In genomic region chr13:112074139-112074710, GRCh38 we compare ENCODE assay signal across 15 cellular contexts. TPM values are rescaled to one million over a fixed set of nuclear protein-coding genes. Genes with fewer than 3 reads are reported as not detected.
DNase-seq lines count a peak whose midpoint lies in the region; ATAC-seq and TF ChIP-seq lines count a peak whose summit lies in the region.
"Had no signal": no experiment of that assay in that cellular context is flagged by ENCODE, and none has a peak within 500 bp of the region (broad histone marks: within the 10 kb centered on the region; RNA-seq: fewer than 3 reads in every experiment).

No MANE protein-coding gene starts in this region.

- DNase-seq in activated naive CD8-positive, alpha-beta T cell treated with anti-CD3 and anti-CD28 coated beads, Interleukin-2, amount 10 ng/mL, durations not matched to agents 7 days and 5 days, result no peak
- DNase-seq in activated naive CD8-positive, alpha-beta T cell treated with anti-CD3 and anti-CD28 coated beads for 36 hours, result no peak
- DNase-seq in NCI-H748 treated with DMSO at 0.1 percent for 48 hours (lab: John Stamatoyannopoulos, UW) (peak; percentile 58), hepatocyte (ENCODE audit: low spot score) (no peak), psoas muscle (no peak), DMS 273 treated with DMSO at 0.1 percent for 48 hours (lab: John Stamatoyannopoulos, UW) (no peak)
- DNase-seq in stimulated activated naive B cell treated with anti-CD40 and anti-IgM and Interleukin-4, amounts not matched to agents 10 μg/mL and 1 μg/mL and 100 μg/mL, for 72 hours, result no peak
- DNase-seq: KG1; SIG-M5; stimulated activated CD4-positive, alpha-beta T cell treated with anti-CD3 and anti-CD28 coated beads, Interleukin-2, amount 100 ng/mL, for 24 hours; T1000 had no signal

- H3K27me3 ChIP-seq in hepatocyte, result peaks cover 97% of the 10 kb centered on the region
- H3K27me3 ChIP-seq in psoas muscle (ENCODE audit: insufficient read depth in 3 of 3, low read length in 2 of 3), result peaks cover 3 to 95% (median 33%) of the 10 kb centered on the region in 3 donors

- H3K9me2 ChIP-seq in hepatocyte (replicated peaks; ENCODE audit: insufficient read depth), result no peaks in the 10 kb centered on the region

- peaks cover 60% of the 10 kb centered on the region for H3K27me3 Mint-ChIP-seq in activated naive CD8-positive, alpha-beta T cell treated with anti-CD3 and anti-CD28 coated beads, Interleukin-2, amount 10 ng/mL, durations not matched to agents 7 days and 5 days
- peaks cover 85% of the 10 kb centered on the region for H3K27me3 Mint-ChIP-seq in activated naive CD8-positive, alpha-beta T cell treated with anti-CD3 and anti-CD28 coated beads for 36 hours
- peaks cover 66 to 68% of the 10 kb centered on the region in 2 donors for H3K27me3 Mint-ChIP-seq in stimulated activated naive B cell treated with anti-CD40 and anti-IgM and Interleukin-4, amounts not matched to agents 10 μg/mL and 1 μg/mL and 100 μg/mL, for 72 hours

- H3K9me3 Mint-ChIP-seq in activated naive CD8-positive, alpha-beta T cell treated with anti-CD3 and anti-CD28 coated beads, Interleukin-2, amount 10 ng/mL, durations not matched to agents 7 days and 5 days, result peaks cover 6% of the 10 kb centered on the region
- peaks cover 14% of the 10 kb centered on the region for H3K9me3 Mint-ChIP-seq in activated naive CD8-positive, alpha-beta T cell treated with anti-CD3 and anti-CD28 coated beads for 36 hours
- H3K9me3 Mint-ChIP-seq in stimulated activated naive B cell treated with anti-CD40 and anti-IgM and Interleukin-4, amounts not matched to agents 10 μg/mL and 1 μg/mL and 100 μg/mL, for 72 hours, result no peaks in the 10 kb centered on the region
- H3K9me3 Mint-ChIP-seq: activated T-helper 17 cell treated with anti-CD3 and anti-CD28 coated beads, Interleukin-2, amount 50 U/mL, for 72 hours had no signal

- no peaks in the 10 kb centered on the region for H3K9me3 ChIP-seq in hepatocyte (ENCODE audit: low read depth)
- no peaks in the 10 kb centered on the region for H3K9me3 ChIP-seq in psoas muscle
- H3K9me3 ChIP-seq: tibial artery had no signal

- no peaks in the 10 kb centered on the region for H3K36me3 ChIP-seq in hepatocyte (replicated peaks; ENCODE audit: insufficient read depth, low read depth)
- no peaks in the 10 kb centered on the region for H3K36me3 ChIP-seq in psoas muscle (ENCODE audit: insufficient read depth in 1 of 2, low read depth in 1 of 2)
- H3K36me3 ChIP-seq: tibial artery had no signal

- peaks cover 5% of the 10 kb centered on the region for H3K4me1 ChIP-seq in hepatocyte (ENCODE audit: insufficient read depth)
- H3K4me1 ChIP-seq in psoas muscle, result no peaks in the 10 kb centered on the region

- H3K79me2 ChIP-seq in hepatocyte, result no peaks in the 10 kb centered on the region

- H4K20me1 ChIP-seq in hepatocyte (ENCODE audit: insufficient read depth, poor library complexity, severe bottlenecking), result no peaks in the 10 kb centered on the region

- H3K4me1 Mint-ChIP-seq in activated naive CD8-positive, alpha-beta T cell treated with anti-CD3 and anti-CD28 coated beads, Interleukin-2, amount 10 ng/mL, durations not matched to agents 7 days and 5 days, result no peaks in the 10 kb centered on the region
- peaks cover 3% of the 10 kb centered on the region for H3K4me1 Mint-ChIP-seq in activated naive CD8-positive, alpha-beta T cell treated with anti-CD3 and anti-CD28 coated beads for 36 hours
- H3K4me1 Mint-ChIP-seq in stimulated activated naive B cell treated with anti-CD40 and anti-IgM and Interleukin-4, amounts not matched to agents 10 μg/mL and 1 μg/mL and 100 μg/mL, for 72 hours, result peaks cover 2 to 6% of the 10 kb centered on the region in 2 donors
- H3K4me1 Mint-ChIP-seq: activated T-helper 17 cell treated with anti-CD3 and anti-CD28 coated beads, Interleukin-2, amount 50 U/mL, for 72 hours had no signal

- H3K27ac ChIP-seq in hepatocyte, result no peak overlapping the region
- no peak overlapping the region for H3K27ac ChIP-seq in psoas muscle
- H3K27ac ChIP-seq: HL-60, tibial artery had no signal

- H3K4me3 ChIP-seq in hepatocyte (no peak overlapping the region), psoas muscle (no peak overlapping the region)
- H3K4me3 ChIP-seq: tibial artery had no signal

- no peak for ATAC-seq in activated naive CD8-positive, alpha-beta T cell treated with anti-CD3 and anti-CD28 coated beads, Interleukin-2, amount 10 ng/mL, durations not matched to agents 7 days and 5 days (ENCODE audit: low read depth)
- ATAC-seq in stimulated activated naive B cell treated with anti-CD40 and anti-IgM and Interleukin-4, amounts not matched to agents 10 μg/mL and 1 μg/mL and 100 μg/mL, for 72 hours (replicated peaks), result no peak
- ATAC-seq in psoas muscle (no peak), HG03159 (IDR thresholded peaks at IDR 0.05; ENCODE audit: unreplicated experiment) (no peak)
- ATAC-seq: activated T-helper 17 cell treated with anti-CD3 and anti-CD28 coated beads, Interleukin-2, amount 50 U/mL, for 72 hours had no signal

- TF ChIP-seq CTCF in hepatocyte (IDR thresholded peaks at IDR 0.05; ENCODE audit: poor library complexity) (no peak), psoas muscle (IDR thresholded peaks at IDR 0.05) (no peak)

- peak overlapping the region; percentile 70 for H3K4me2 ChIP-seq in hepatocyte

- peaks cover 4% of the 10 kb centered on the region for H3K36me3 Mint-ChIP-seq in activated naive CD8-positive, alpha-beta T cell treated with anti-CD3 and anti-CD28 coated beads, Interleukin-2, amount 10 ng/mL, durations not matched to agents 7 days and 5 days
- H3K36me3 Mint-ChIP-seq in activated naive CD8-positive, alpha-beta T cell treated with anti-CD3 and anti-CD28 coated beads for 36 hours, result peaks cover 15% of the 10 kb centered on the region
- H3K36me3 Mint-ChIP-seq in stimulated activated naive B cell treated with anti-CD40 and anti-IgM and Interleukin-4, amounts not matched to agents 10 μg/mL and 1 μg/mL and 100 μg/mL, for 72 hours, result peaks cover 3 to 9% of the 10 kb centered on the region in 2 donors

- 4% methylated on average over 16 of the region's 16 CpGs for WGBS in hepatocyte (ENCODE audit: low lambda C conversion rate, missing lambda C conversion rate)
- 16 to 17% (median 17%) methylated on average over 16 of the region's 16 CpGs for WGBS in psoas muscle, 3 donors

- peak overlapping the region; percentile 51 for H3K27ac Mint-ChIP-seq in activated naive CD8-positive, alpha-beta T cell treated with anti-CD3 and anti-CD28 coated beads, Interleukin-2, amount 10 ng/mL, durations not matched to agents 7 days and 5 days
- no peak overlapping the region for H3K27ac Mint-ChIP-seq in activated naive CD8-positive, alpha-beta T cell treated with anti-CD3 and anti-CD28 coated beads for 36 hours
- H3K27ac Mint-ChIP-seq in stimulated activated naive B cell treated with anti-CD40 and anti-IgM and Interleukin-4, amounts not matched to agents 10 μg/mL and 1 μg/mL and 100 μg/mL, for 72 hours, result peak overlapping the region; percentile 75
- H3K27ac Mint-ChIP-seq: activated T-helper 17 cell treated with anti-CD3 and anti-CD28 coated beads, Interleukin-2, amount 50 U/mL, for 72 hours had no signal

- H3K4me3 Mint-ChIP-seq in activated naive CD8-positive, alpha-beta T cell treated with anti-CD3 and anti-CD28 coated beads, Interleukin-2, amount 10 ng/mL, durations not matched to agents 7 days and 5 days, result no peak overlapping the region
- H3K4me3 Mint-ChIP-seq in activated naive CD8-positive, alpha-beta T cell treated with anti-CD3 and anti-CD28 coated beads for 36 hours, result no peak overlapping the region
- H3K4me3 Mint-ChIP-seq in stimulated activated naive B cell treated with anti-CD40 and anti-IgM and Interleukin-4, amounts not matched to agents 10 μg/mL and 1 μg/mL and 100 μg/mL, for 72 hours, result peak overlapping the region in 1 of 2 donors; percentile 44
- H3K4me3 Mint-ChIP-seq: activated T-helper 17 cell treated with anti-CD3 and anti-CD28 coated beads, Interleukin-2, amount 50 U/mL, for 72 hours had no signal

- POLR2A ChIA-PET in activated naive CD8-positive, alpha-beta T cell treated with anti-CD3 and anti-CD28 coated beads, Interleukin-2, amount 10 ng/mL, durations not matched to agents 7 days and 5 days (lab: Charles Lee), result no interaction called here

- intact Hi-C loops in psoas muscle (cut with DNase I), result no loop called here

- H2AFZ ChIP-seq in hepatocyte, result no peak overlapping the region

RNA-seq across cellular contexts. Expression of gene SOX1, which starts 7.3 kb away (rescaled TPM):
- total RNA-seq in activated naive CD8-positive, alpha-beta T cell treated with anti-CD3 and anti-CD28 coated beads, Interleukin-2, amount 10 ng/mL, durations not matched to agents 7 days and 5 days, result not detected
- total RNA-seq in activated naive CD8-positive, alpha-beta T cell treated with anti-CD3 and anti-CD28 coated beads for 36 hours, result not detected
- not detected in 2 replicates for total RNA-seq in hepatocyte
- 0.07 and 0.11 TPM in 2 replicates for polyA plus RNA-seq in hepatocyte
- not detected for total RNA-seq in psoas muscle
- not detected for polyA plus RNA-seq in psoas muscle
- total RNA-seq: activated T-helper 17 cell treated with anti-CD3 and anti-CD28 coated beads, Interleukin-2, amount 50 U/mL, for 72 hours had no signal
